Comparison of ENCODE assay signal across 9 cellular contexts in the genomic region with DNA sequence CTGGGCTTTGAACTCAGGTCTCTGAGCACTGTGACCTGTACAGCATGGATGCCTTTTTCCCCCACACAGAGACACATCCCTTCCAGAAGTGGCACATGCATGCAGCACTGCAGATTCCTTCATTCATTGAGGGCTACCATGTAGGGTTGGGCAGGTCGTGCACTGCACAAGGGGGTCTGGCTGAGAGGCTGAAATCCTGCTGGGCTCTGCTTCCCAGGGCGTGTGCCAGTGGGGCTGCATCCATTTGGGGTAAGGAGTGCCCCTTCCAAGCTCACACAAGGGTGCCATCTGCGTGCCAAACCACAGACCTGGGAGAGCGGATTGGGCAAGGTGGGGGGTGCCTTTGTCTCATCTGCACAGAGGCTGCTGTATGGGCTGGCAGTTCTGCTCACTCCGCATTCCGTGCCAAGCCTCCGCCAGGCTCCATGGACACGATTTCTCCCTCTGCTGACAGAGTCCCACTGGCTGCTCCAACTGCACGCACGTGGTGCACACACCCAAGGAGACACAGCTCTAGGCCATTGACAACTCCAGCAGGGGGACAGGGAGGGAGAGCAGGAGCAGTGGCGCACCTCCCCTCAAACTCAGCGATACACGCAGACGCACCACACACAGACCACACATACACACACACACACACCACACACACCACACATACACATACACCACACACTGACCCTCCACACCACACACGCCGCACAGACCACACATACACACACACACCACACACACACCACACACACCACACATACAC. TPM values are rescaled to one million over a fixed set of nuclear protein-coding genes. Genes with fewer than 3 reads are reported as not detected.
A peak's percentile ranks its signal among the peaks of the same experiment; 100 is the strongest.
DNase-seq lines count a peak whose midpoint lies in the region; ATAC-seq and TF ChIP-seq lines count a peak whose summit lies in the region.
"Had no signal": no experiment of that assay in that cellular context is flagged by ENCODE, and none has a peak within 500 bp of the region (broad histone marks: within the 10 kb centered on the region; RNA-seq: fewer than 3 reads in every experiment).

No MANE protein-coding gene starts in this region.

- peaks cover 23 to 52% (median 37%) of the 10 kb centered on the region in 5 donors for H3K27me3 Mint-ChIP-seq in naive thymus-derived CD4-positive, alpha-beta T cell

- peaks cover 2 to 28% (median 19%) of the 10 kb centered on the region in 7 donors for H3K4me1 Mint-ChIP-seq in naive thymus-derived CD4-positive, alpha-beta T cell

- CTCF ChIA-PET in naive thymus-derived CD4-positive, alpha-beta T cell (lab: Charles Lee) = no interaction called here

- no peak for TF ChIP-seq CTCF in GM20000 (IDR thresholded peaks at IDR 0.05; ENCODE audit: extremely low read depth, missing control alignments)

- no peak overlapping the region for H3K4me3 Mint-ChIP-seq in naive thymus-derived CD4-positive, alpha-beta T cell

- intact Hi-C loops in naive thymus-derived CD4-positive, alpha-beta T cell (cut with micrococcal nuclease) = loop anchor here in 1 of 2 donors (10.0 kb wide), 1 partner anchor 283 kb away; the partner anchor contains the start of gene DNAAF3

- DNase-seq in Daoy (ENCODE audit: low read depth) (peak; percentile 90), NCI-H146 treated with DMSO at 0.1 percent for 48 hours (lab: John Stamatoyannopoulos, UW; ENCODE audit: unreplicated experiment) (peak; percentile 56), anterior cingulate cortex (lab: John Stamatoyannopoulos, UW) (peak in 54 of 58 donors; percentile 14 to 90 (median 74)), GM20000 (ENCODE audit: low spot score) (no peak)
- no peak for DNase-seq in naive thymus-derived CD4-positive, alpha-beta T cell
- no peak for DNase-seq in stimulated activated CD4-positive, alpha-beta T cell treated with anti-CD3 and anti-CD28 coated beads, Interleukin-2, amount 100 ng/mL, for 24 hours

- H3K9me3 Mint-ChIP-seq in naive thymus-derived CD4-positive, alpha-beta T cell = peaks cover 0 to 4% (median 0%) of the 10 kb centered on the region in 11 donors

- no peaks in the 10 kb centered on the region for H3K36me3 ChIP-seq in naive thymus-derived CD4-positive, alpha-beta T cell (ENCODE audit: control insufficient read depth in 2 of 3, insufficient read depth in 3 of 3, low read length in 3 of 3)

- no peak overlapping the region for H3K27ac ChIP-seq in naive thymus-derived CD4-positive, alpha-beta T cell (ENCODE audit: low read depth, low read length)

- peaks cover 10 to 27% of the 10 kb centered on the region in 2 donors for H3K27me3 ChIP-seq in naive thymus-derived CD4-positive, alpha-beta T cell (ENCODE audit: control insufficient read depth in 2 of 2, insufficient read depth in 2 of 2, low read length in 2 of 2)

- POLR2A ChIA-PET in naive thymus-derived CD4-positive, alpha-beta T cell (lab: Charles Lee) = no interaction called here

- H3K27ac Mint-ChIP-seq in naive thymus-derived CD4-positive, alpha-beta T cell = no peak overlapping the region

- no peaks in the 10 kb centered on the region for H3K9me3 ChIP-seq in naive thymus-derived CD4-positive, alpha-beta T cell (ENCODE audit: control insufficient read depth in 2 of 3, low read length in 3 of 3)

- H3K36me3 Mint-ChIP-seq in naive thymus-derived CD4-positive, alpha-beta T cell = peaks cover 0 to 3% (median 0%) of the 10 kb centered on the region in 5 donors

- no peak overlapping the region for H3K4me3 ChIP-seq in naive thymus-derived CD4-positive, alpha-beta T cell (ENCODE audit: low read length)

- peak; percentile 19 for ATAC-seq in naive thymus-derived CD4-positive, alpha-beta T cell
- ATAC-seq in GM19463 (IDR thresholded peaks at IDR 0.05; ENCODE audit: unreplicated experiment) (no peak), HG02610 (IDR thresholded peaks at IDR 0.05; ENCODE audit: unreplicated experiment) (no peak)

- peaks cover 0 to 11% of the 10 kb centered on the region in 2 donors for H3K4me1 ChIP-seq in naive thymus-derived CD4-positive, alpha-beta T cell (ENCODE audit: control insufficient read depth in 2 of 2, insufficient read depth in 2 of 2, low read length in 2 of 2)

RNA-seq across cellular contexts. Expression of gene SHISA7, which starts 4.5 kb away (rescaled TPM):
- total RNA-seq in Daoy (2014; rRNA removed; shearing (Covaris generic)) = not detected in 2 replicates
- not detected for total RNA-seq in naive thymus-derived CD4-positive, alpha-beta T cell
- not detected for polyA plus RNA-seq in naive thymus-derived CD4-positive, alpha-beta T cell
- polyA plus RNA-seq: keratinocyte had no signal

RNA-seq across cellular contexts. Expression of gene ISOC2, which starts 13.8 kb away (rescaled TPM):
- 134 and 140 TPM in 2 replicates for total RNA-seq in Daoy (2014; rRNA removed; shearing (Covaris generic))
- 10 to 100 TPM in 3 of 5 experiments, 1 to 10 TPM in 2; 5.1 to 20.1 (median 11.3) TPM for total RNA-seq in naive thymus-derived CD4-positive, alpha-beta T cell
- polyA plus RNA-seq in naive thymus-derived CD4-positive, alpha-beta T cell = 10 to 100 TPM; 25.9 to 31.2 TPM

RNA-seq across cellular contexts. Expression of gene C19orf85, which starts 17.0 kb away (rescaled TPM):
- not detected in 2 replicates for total RNA-seq in Daoy (2014; rRNA removed; shearing (Covaris generic))
- not detected for total RNA-seq in naive thymus-derived CD4-positive, alpha-beta T cell
- not detected for polyA plus RNA-seq in naive thymus-derived CD4-positive, alpha-beta T cell
- polyA plus RNA-seq: keratinocyte had no signal

RNA-seq across cellular contexts. Expression of gene ZNF628, which starts 28.8 kb away (rescaled TPM):
- total RNA-seq in Daoy (2014; rRNA removed; shearing (Covaris generic)) = 1.7 and 3.4 TPM in 2 replicates
- 10 to 100 TPM in 2 of 5 experiments, 1 to 10 TPM in 3; 6.6 to 27.2 (median 9.0) TPM for total RNA-seq in naive thymus-derived CD4-positive, alpha-beta T cell
- 1 to 10 TPM in 1 of 2 donors, under 1 TPM in 1; 0.07 to 1.6 TPM for polyA plus RNA-seq in naive thymus-derived CD4-positive, alpha-beta T cell

RNA-seq across cellular contexts. Expression of gene NAT14, which starts 37.4 kb away (rescaled TPM):
- total RNA-seq in Daoy (2014; rRNA removed; shearing (Covaris generic)) = 22.5 and 23.2 TPM in 2 replicates
- total RNA-seq in naive thymus-derived CD4-positive, alpha-beta T cell = 10 to 100 TPM in 1 of 5 experiments, 1 to 10 TPM in 4; 2.7 to 12.8 (median 7.5) TPM
- 1 to 10 TPM; 1.7 to 3.3 TPM for polyA plus RNA-seq in naive thymus-derived CD4-positive, alpha-beta T cell

Comparison
In these comparisons a context has a peak if more than half of its experiments do, and no peak if none do; other contexts are left out.
1. DNase-seq: peak in Daoy (single experiment), NCI-H146 treated with DMSO at 0.1 percent for 48 hours (single experiment) and anterior cingulate cortex (54 of 58); none in naive thymus-derived CD4-positive, alpha-beta T cell (0 of 9), stimulated activated CD4-positive, alpha-beta T cell treated with anti-CD3 and anti-CD28 coated beads, Interleukin-2, amount 100 ng/mL, for 24 hours (0 of 2) and GM20000 (single experiment).